16 cellular contexts compared by ENCODE assay signal in genomic region chr3:71191031-71191482, GRCh38.
DNase-seq lines count a peak whose midpoint lies in the region; ATAC-seq and TF ChIP-seq lines count a peak whose summit lies in the region.
"Had no signal": no experiment of that assay in that cellular context is flagged by ENCODE, and none has a peak within 500 bp of the region (broad histone marks: within the 10 kb centered on the region; RNA-seq: fewer than 3 reads in every experiment).

No MANE protein-coding gene starts in this region.

- H3K9me3 ChIP-seq in osteoblast (ENCODE audit: low read depth, low read length) (no peaks in the 10 kb centered on the region), OCI-LY7 (ENCODE audit: low read length) (no peaks in the 10 kb centered on the region)

- no peak overlapping the region for H3K4me3 Mint-ChIP-seq in activated naive CD4-positive, alpha-beta T cell treated with anti-CD3 and anti-CD28 coated beads for 36 hours
- no peak overlapping the region for H3K4me3 Mint-ChIP-seq in progenitor cell of endocrine pancreas (ENCODE audit: low read depth)
- H3K4me3 Mint-ChIP-seq: dendritic cell treated with granulocyte-macrophage colony-stimulating factor and Interleukin-4, amounts not matched to agents 40 ng/mL and 50 ng/mL, for 4 days had no signal

- no peak for DNase-seq in activated naive CD4-positive, alpha-beta T cell treated with anti-CD3 and anti-CD28 coated beads for 36 hours
- DNase-seq in activated naive CD4-positive, alpha-beta T cell treated with Interleukin-2 at 50 U/mL for 16 hours = no peak
- DNase-seq in LNCaP clone FGC (ENCODE audit: low read depth) = peak; percentile 94
- DNase-seq in fibroblast of villous mesenchyme (ENCODE audit: low read depth) = peak; percentile 69
- no peak for DNase-seq in progenitor cell of endocrine pancreas (ENCODE audit: low spot score, unreplicated experiment)
- DNase-seq in osteoblast (ENCODE audit: insufficient read length, low spot score, missing footprints) = no peak
- DNase-seq in OCI-LY7 (ENCODE audit: low spot score) = no peak
- DNase-seq: activated effector memory CD4-positive, alpha-beta T cell treated with Interleukin-2 at 50 U/mL for 16 hours; NCI-H2029; NCI-H82; RPMI8226; stimulated activated CD4-positive, alpha-beta T cell treated with anti-CD3 and anti-CD28 coated beads, Interleukin-1b, Interleukin-23, amount 100 ng/mL, for 48 hours had no signal

- no peak overlapping the region for H3K4me2 ChIP-seq in osteoblast (ENCODE audit: insufficient read depth, low read length)
- H3K4me2 ChIP-seq in OCI-LY7 (ENCODE audit: low read length) = no peak overlapping the region

- CTCF ChIA-PET in activated naive CD4-positive, alpha-beta T cell treated with anti-CD3 and anti-CD28 coated beads for 36 hours (lab: Charles Lee) = interaction anchor here (1.0 kb wide), 1 partner anchor 14 kb away, joined by 4 read pairs; no protein-coding TSS in a partner anchor
- CTCF ChIA-PET in OCI-LY7 (lab: Charles Lee; ENCODE audit: unreplicated experiment) = no interaction called here

- no peak overlapping the region for H3K27ac ChIP-seq in osteoblast (ENCODE audit: low read depth, low read length)
- no peak overlapping the region for H3K27ac ChIP-seq in OCI-LY7 (ENCODE audit: low read depth, low read length, poor library complexity, severe bottlenecking)
- H3K27ac ChIP-seq: epithelial cell of prostate had no signal

- no peak for ATAC-seq in HG03175 (IDR thresholded peaks at IDR 0.05; ENCODE audit: unreplicated experiment)
- ATAC-seq: sciatic nerve had no signal

- peaks cover 88% of the 10 kb centered on the region for H3K4me1 Mint-ChIP-seq in activated naive CD4-positive, alpha-beta T cell treated with anti-CD3 and anti-CD28 coated beads for 36 hours (ENCODE audit: low read depth)
- peaks cover 59% of the 10 kb centered on the region for H3K4me1 Mint-ChIP-seq in progenitor cell of endocrine pancreas (ENCODE audit: low read depth)

- no peak overlapping the region for H2AFZ ChIP-seq in osteoblast (ENCODE audit: low read length)
- H2AFZ ChIP-seq in OCI-LY7 (ENCODE audit: low read length) = no peak overlapping the region

- H4K20me1 ChIP-seq in osteoblast (ENCODE audit: insufficient read depth, low read length) (no peaks in the 10 kb centered on the region), OCI-LY7 (ENCODE audit: insufficient read depth, low read length) (no peaks in the 10 kb centered on the region)

- peaks cover 4% of the 10 kb centered on the region for H3K36me3 Mint-ChIP-seq in activated naive CD4-positive, alpha-beta T cell treated with anti-CD3 and anti-CD28 coated beads for 36 hours (ENCODE audit: low read depth)
- peaks cover 15% of the 10 kb centered on the region for H3K36me3 Mint-ChIP-seq in progenitor cell of endocrine pancreas (ENCODE audit: insufficient read depth)

- H3K36me3 ChIP-seq in osteoblast (ENCODE audit: insufficient read depth, low read length) = peaks cover 3% of the 10 kb centered on the region
- peaks cover 14% of the 10 kb centered on the region; the same call in 1 of the 2 replicates for H3K36me3 ChIP-seq in OCI-LY7 (ENCODE audit: insufficient read depth, low read length)

- TF ChIP-seq CTCF in LNCaP clone FGC (IDR thresholded peaks at IDR 0.05; ENCODE audit: control insufficient read depth, extremely low read depth, insufficient read depth) (no peak), fibroblast of villous mesenchyme (IDR thresholded peaks at IDR 0.05; ENCODE audit: insufficient read depth, low read depth, low read length) (no peak), progenitor cell of endocrine pancreas (IDR thresholded peaks at IDR 0.05; ENCODE audit: unreplicated experiment) (no peak), osteoblast (IDR thresholded peaks at IDR 0.05; ENCODE audit: extremely low read depth, low read depth, low read length) (no peak), OCI-LY7 (conservative IDR thresholded peaks at IDR 0.05; ENCODE audit: low read length) (no peak)

- POLR2A ChIA-PET in OCI-LY7 (lab: Charles Lee) = interaction anchor here (0.6 to 1.5 kb wide), 4 partner anchors 15 to 187 kb away, joined by 3 to 4 read pairs (median 4); no protein-coding TSS in a partner anchor

- H3K4me3 ChIP-seq in LNCaP clone FGC (ENCODE audit: low read depth, low read length) = no peak overlapping the region
- H3K4me3 ChIP-seq in fibroblast of villous mesenchyme (ENCODE audit: low read depth, low read length) = no peak overlapping the region
- no peak overlapping the region for H3K4me3 ChIP-seq in osteoblast (ENCODE audit: insufficient read depth, low read length)
- H3K4me3 ChIP-seq in OCI-LY7 (ENCODE audit: low read depth, low read length, poor library complexity, severe bottlenecking) = no peak overlapping the region

- H3K4me1 ChIP-seq in osteoblast (ENCODE audit: insufficient read depth, low read length) (peaks cover 23% of the 10 kb centered on the region), OCI-LY7 (ENCODE audit: insufficient read depth, low read length, poor library complexity, severe bottlenecking) (no peaks in the 10 kb centered on the region)

- H3K9me3 Mint-ChIP-seq in activated naive CD4-positive, alpha-beta T cell treated with anti-CD3 and anti-CD28 coated beads for 36 hours = no peaks in the 10 kb centered on the region
- H3K9me3 Mint-ChIP-seq in progenitor cell of endocrine pancreas (ENCODE audit: low read depth) = no peaks in the 10 kb centered on the region
- H3K9me3 Mint-ChIP-seq: dendritic cell treated with granulocyte-macrophage colony-stimulating factor and Interleukin-4, amounts not matched to agents 40 ng/mL and 50 ng/mL, for 4 days had no signal

- BruUV-seq in OCI-LY7 (replicated peaks; lab: Mats Ljungman, UMichigan) = no TSS peak

- no peaks in the 10 kb centered on the region for H3K79me2 ChIP-seq in osteoblast (ENCODE audit: insufficient read depth, low read length)
- H3K79me2 ChIP-seq in OCI-LY7 (ENCODE audit: insufficient read depth, low read depth, low read length) = no peaks in the 10 kb centered on the region

- intact Hi-C loops in activated naive CD4-positive, alpha-beta T cell treated with anti-CD3 and anti-CD28 coated beads for 36 hours (cut with micrococcal nuclease) = no loop called here
- intact Hi-C loops in OCI-LY7 (cut with micrococcal nuclease; ENCODE audit: unreplicated experiment) = no loop called here

- H3K27me3 Mint-ChIP-seq in activated naive CD4-positive, alpha-beta T cell treated with anti-CD3 and anti-CD28 coated beads for 36 hours (ENCODE audit: low read depth) = no peaks in the 10 kb centered on the region
- no peaks in the 10 kb centered on the region for H3K27me3 Mint-ChIP-seq in progenitor cell of endocrine pancreas
- H3K27me3 Mint-ChIP-seq: dendritic cell treated with granulocyte-macrophage colony-stimulating factor and Interleukin-4, amounts not matched to agents 40 ng/mL and 50 ng/mL, for 4 days had no signal

- no peaks in the 10 kb centered on the region for H3K27me3 ChIP-seq in osteoblast (ENCODE audit: insufficient read depth, low read length)

- no peaks in the 10 kb centered on the region for H3K9me2 ChIP-seq in OCI-LY7 (ENCODE audit: insufficient read depth, low read length)

- peak overlapping the region; percentile 23 for H3K27ac Mint-ChIP-seq in activated naive CD4-positive, alpha-beta T cell treated with anti-CD3 and anti-CD28 coated beads for 36 hours
- H3K27ac Mint-ChIP-seq in progenitor cell of endocrine pancreas = peak overlapping the region; percentile 76
- H3K27ac Mint-ChIP-seq: dendritic cell treated with granulocyte-macrophage colony-stimulating factor and Interleukin-4, amounts not matched to agents 40 ng/mL and 50 ng/mL, for 4 days had no signal

Comparison
In these comparisons a context has a peak if more than half of its experiments do, and no peak if none do; other contexts are left out.
1. DNase-seq: peak in LNCaP clone FGC (single experiment) and fibroblast of villous mesenchyme (single experiment); none in activated naive CD4-positive, alpha-beta T cell treated with anti-CD3 and anti-CD28 coated beads for 36 hours (single experiment), activated naive CD4-positive, alpha-beta T cell treated with Interleukin-2 at 50 U/mL for 16 hours (single experiment), progenitor cell of endocrine pancreas (single experiment), osteoblast (single experiment) and OCI-LY7 (single experiment).